Comparison of ENCODE assay signal across 1 cellular context in genomic region chr4:88077911-88078310, GRCh38.
TF ChIP-seq lines count a peak whose summit lies in the region.

No MANE protein-coding gene starts in this region.

TF ChIP-seq in H1, 55 proteins besides CTCF, POLR2A, EP300 and RAD21:
- TF ChIP-seq SP4 (IDR thresholded peaks at IDR 0.05; ENCODE audit: low read length) = no peak
- no peak for TF ChIP-seq JUND (IDR thresholded peaks at IDR 0.05; ENCODE audit: low read length)
- TF ChIP-seq BACH1 (IDR thresholded peaks at IDR 0.05; ENCODE audit: low read length) = no peak
- no peak for TF ChIP-seq NANOG (IDR thresholded peaks at IDR 0.05; ENCODE audit: insufficient read depth, low read depth, low read length, poor library complexity, severe bottlenecking)
